ENCODE assay signal across 8 cellular contexts in the genomic region with DNA sequence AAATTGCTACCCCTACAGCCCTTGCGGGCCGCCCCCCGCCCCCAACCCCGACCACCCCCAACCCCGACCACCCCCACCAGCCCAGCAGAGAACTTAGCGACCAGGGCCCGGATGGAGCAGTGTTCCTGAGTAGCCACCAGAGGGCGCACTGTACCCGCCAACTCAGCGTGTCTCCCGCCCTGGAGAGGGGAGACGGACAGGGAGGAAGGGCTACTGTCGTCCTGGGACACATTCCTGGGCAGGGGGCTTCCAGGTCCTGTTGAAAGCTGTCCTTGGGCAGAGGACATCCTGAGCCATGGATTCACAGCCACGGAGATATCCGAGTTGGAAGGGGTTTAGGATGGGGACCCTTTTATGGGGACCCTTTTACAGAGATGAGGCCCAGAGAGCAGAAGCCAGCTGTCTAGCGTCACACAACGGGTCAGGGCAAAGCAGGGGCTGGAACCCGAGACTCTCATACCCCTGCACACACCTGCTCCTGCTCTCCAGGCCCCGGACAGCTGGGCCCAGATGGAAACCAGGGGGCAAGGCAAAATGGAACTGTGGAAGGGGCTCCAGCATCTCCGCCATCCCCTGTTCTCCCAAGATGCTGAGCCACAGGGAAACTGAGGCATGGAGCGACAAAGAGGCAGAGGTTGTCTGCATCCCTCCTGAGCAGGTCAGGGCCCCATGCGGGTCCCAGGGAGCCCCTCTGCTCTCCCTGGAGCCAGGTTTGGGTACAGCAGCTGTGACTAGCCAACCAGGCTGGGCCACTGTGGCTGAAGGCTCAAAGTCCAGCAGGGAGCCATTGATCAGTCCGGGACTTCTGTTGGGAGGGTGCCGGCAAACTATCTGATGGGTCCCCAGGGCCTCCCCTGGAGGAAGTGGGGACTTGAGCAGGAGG. TPM values are rescaled to one million over a fixed set of nuclear protein-coding genes. Genes with fewer than 3 reads are reported as not detected.
A peak's percentile ranks its signal among the peaks of the same experiment; 100 is the strongest.
DNase-seq lines count a peak whose midpoint lies in the region; ATAC-seq and TF ChIP-seq lines count a peak whose summit lies in the region.

No MANE protein-coding gene starts in this region.

- 13% methylated on average over 23 of the region's 24 CpGs for WGBS in hepatocyte (ENCODE audit: low lambda C conversion rate, missing lambda C conversion rate)
- 19% methylated on average over 24 of the region's 24 CpGs for WGBS in smooth muscle cell (ENCODE audit: low lambda C conversion rate)

- no peaks in the 10 kb centered on the region for H4K20me1 ChIP-seq in hepatocyte (ENCODE audit: insufficient read depth, poor library complexity, severe bottlenecking)
- H4K20me1 ChIP-seq in smooth muscle cell (ENCODE audit: low read depth), result no peaks in the 10 kb centered on the region

- no peaks in the 10 kb centered on the region for H3F3A ChIP-seq in smooth muscle cell (ENCODE audit: low read depth)

- H2AFZ ChIP-seq in hepatocyte (peak overlapping the region; percentile 49), smooth muscle cell (ENCODE audit: low read depth) (peak overlapping the region; percentile 39)

- H3K27ac ChIP-seq in hepatocyte (no peak overlapping the region), smooth muscle cell (ENCODE audit: low read depth) (no peak overlapping the region)

- H3K36me3 ChIP-seq in hepatocyte (replicated peaks; ENCODE audit: insufficient read depth, low read depth) (no peaks in the 10 kb centered on the region), smooth muscle cell (ENCODE audit: low read depth) (no peaks in the 10 kb centered on the region)

- ATAC-seq in GM18909 (IDR thresholded peaks at IDR 0.05; ENCODE audit: poor library complexity, unreplicated experiment) (peak; percentile 60), GM21723 (IDR thresholded peaks at IDR 0.05; ENCODE audit: unreplicated experiment) (no peak)

- H3K9me3 Mint-ChIP-seq in T-helper 2 cell treated with Interferon-gamma antibody and Interleukin-4, amounts not matched to agents 5 μg/mL and 100 μg/mL, for 36 hours, result no peaks in the 10 kb centered on the region

- peak overlapping the region; percentile 12 for H3K4me3 Mint-ChIP-seq in T-helper 2 cell treated with Interferon-gamma antibody and Interleukin-4, amounts not matched to agents 5 μg/mL and 100 μg/mL, for 36 hours

- no peaks in the 10 kb centered on the region for H3K9me2 ChIP-seq in hepatocyte (replicated peaks; ENCODE audit: insufficient read depth)

- no peak overlapping the region for H3K4me3 ChIP-seq in AG09309 (ENCODE audit: control insufficient read depth, low read depth, low read length)
- no peak overlapping the region for H3K4me3 ChIP-seq in hepatocyte
- no peak overlapping the region for H3K4me3 ChIP-seq in smooth muscle cell

- H3K27ac Mint-ChIP-seq in T-helper 2 cell treated with Interferon-gamma antibody and Interleukin-4, amounts not matched to agents 5 μg/mL and 100 μg/mL, for 36 hours, result no peak overlapping the region

- H3K27me3 Mint-ChIP-seq in T-helper 2 cell treated with Interferon-gamma antibody and Interleukin-4, amounts not matched to agents 5 μg/mL and 100 μg/mL, for 36 hours (ENCODE audit: low read depth), result peaks cover 9% of the 10 kb centered on the region

- H3K9me3 ChIP-seq in hepatocyte (ENCODE audit: low read depth) (no peaks in the 10 kb centered on the region), smooth muscle cell (replicated peaks; ENCODE audit: low read depth) (no peaks in the 10 kb centered on the region)

- H3K27me3 ChIP-seq in hepatocyte (no peaks in the 10 kb centered on the region), smooth muscle cell (ENCODE audit: low read depth) (no peaks in the 10 kb centered on the region)

- peak overlapping the region; percentile 71 for H3K4me2 ChIP-seq in hepatocyte
- peak overlapping the region; percentile 74 for H3K4me2 ChIP-seq in smooth muscle cell

- H3K4me1 Mint-ChIP-seq in T-helper 2 cell treated with Interferon-gamma antibody and Interleukin-4, amounts not matched to agents 5 μg/mL and 100 μg/mL, for 36 hours (ENCODE audit: low read depth), result peaks cover 19% of the 10 kb centered on the region

- no peak overlapping the region for H3K9ac ChIP-seq in smooth muscle cell (ENCODE audit: low read depth)

- H3K79me2 ChIP-seq in hepatocyte (no peaks in the 10 kb centered on the region), smooth muscle cell (ENCODE audit: low read depth) (no peaks in the 10 kb centered on the region)

- no peak for DNase-seq in AG09309 (ENCODE audit: low read depth)
- DNase-seq in NAMALWA (ENCODE audit: low spot score), result peak; percentile 83
- peak; percentile 59 for DNase-seq in T-helper 2 cell treated with Interferon-gamma antibody and Interleukin-4, amounts not matched to agents 5 μg/mL and 100 μg/mL, for 36 hours (ENCODE audit: low spot score)
- peak in 49 of 58 donors; percentile 17 to 77 (median 52) for DNase-seq in anterior cingulate cortex (lab: John Stamatoyannopoulos, UW)
- peak; percentile 85 for DNase-seq in hepatocyte (ENCODE audit: low spot score)
- peak; percentile 26 for DNase-seq in smooth muscle cell (lab: John Stamatoyannopoulos, UW; ENCODE audit: unreplicated experiment)

- no peaks in the 10 kb centered on the region for H3K36me3 Mint-ChIP-seq in T-helper 2 cell treated with Interferon-gamma antibody and Interleukin-4, amounts not matched to agents 5 μg/mL and 100 μg/mL, for 36 hours (ENCODE audit: low read depth)

- H3K4me1 ChIP-seq in hepatocyte (ENCODE audit: insufficient read depth) (peaks cover 8% of the 10 kb centered on the region), smooth muscle cell (ENCODE audit: low read depth) (no peaks in the 10 kb centered on the region)

- TF ChIP-seq CTCF in AG09309 (IDR thresholded peaks at IDR 0.05; ENCODE audit: control insufficient read depth, insufficient read depth, low read depth, low read length, missing control alignments) (peak; percentile 83), hepatocyte (IDR thresholded peaks at IDR 0.05; ENCODE audit: poor library complexity) (peak; percentile 81), smooth muscle cell (IDR thresholded peaks at IDR 0.05; ENCODE audit: borderline replicate concordance, insufficient read depth, poor library complexity, severe bottlenecking) (peak; percentile 71)

RNA-seq across cellular contexts. Expression of gene LAPTM5, which starts 25.0 kb away (rescaled TPM):
- total RNA-seq in hepatocyte (3.2 and 5.1 TPM in 2 replicates), smooth muscle cell (0.49 and 1.4 TPM in 2 replicates)
- polyA plus RNA-seq in hepatocyte (2.6 and 5.4 TPM in 2 replicates), smooth muscle cell (0.63 and 1.6 TPM in 2 replicates)

RNA-seq across cellular contexts. Expression of gene MATN1, which starts 59.2 kb away (rescaled TPM):
- total RNA-seq in hepatocyte (0.47 and 2.0 TPM in 2 replicates), smooth muscle cell (0.36 and 2.0 TPM in 2 replicates)
- polyA plus RNA-seq in hepatocyte (3.4 and 3.7 TPM in 2 replicates), smooth muscle cell (0.40 and 0.61 TPM in 2 replicates)
